Comparison of ENCODE assay signal across 10 cellular contexts in genomic region chr2:101463885-101464653, GRCh38. TPM values are rescaled to one million over a fixed set of nuclear protein-coding genes. Genes with fewer than 3 reads are reported as not detected.
DNase-seq lines count a peak whose midpoint lies in the region; ATAC-seq and TF ChIP-seq lines count a peak whose summit lies in the region.
"Had no signal": no experiment of that assay in that cellular context is flagged by ENCODE, and none has a peak within 500 bp of the region (broad histone marks: within the 10 kb centered on the region; RNA-seq: fewer than 3 reads in every experiment).

No MANE protein-coding gene starts in this region.

- H3K4me3 ChIP-seq in cardiac fibroblast (replicated peaks in 1 of 2; ENCODE audit: low read depth in 2 of 2, low read length in 2 of 2) = no peak overlapping the region
- no peak overlapping the region for H3K4me3 ChIP-seq in mesenchymal stem cell (ENCODE audit: insufficient read depth in 1 of 2, low read depth in 1 of 2, low read length in 2 of 2)
- H3K4me3 ChIP-seq in mucosa of descending colon = no peak overlapping the region
- no peak overlapping the region for H3K4me3 ChIP-seq in Peyer's patch

- H3K14ac ChIP-seq in mesenchymal stem cell (ENCODE audit: low read length in 2 of 2) = no peak overlapping the region

- WGBS in mesenchymal stem cell = 45% methylated on average over 5 of the region's 11 CpGs

- H3K79me1 ChIP-seq in mesenchymal stem cell (replicated peaks; ENCODE audit: low read length, poor library complexity, severe bottlenecking) = no peaks in the 10 kb centered on the region

- H3K18ac ChIP-seq in mesenchymal stem cell (ENCODE audit: low read depth in 1 of 2, low read length in 2 of 2) = peak overlapping the region; percentile 88 to 97

- H3K9me3 ChIP-seq in mesenchymal stem cell (ENCODE audit: control insufficient read depth, low read length) = no peaks in the 10 kb centered on the region
- no peaks in the 10 kb centered on the region for H3K9me3 ChIP-seq in mucosa of descending colon
- no peaks in the 10 kb centered on the region for H3K9me3 ChIP-seq in Peyer's patch

- H2BK5ac ChIP-seq in mesenchymal stem cell (ENCODE audit: low read depth, low read length, poor library complexity, severe bottlenecking) = no peak overlapping the region

- peak overlapping the region; percentile 98 for H4K91ac ChIP-seq in mesenchymal stem cell (ENCODE audit: low read length)

- no peak for TF ChIP-seq POLR2A in Peyer's patch (IDR thresholded peaks at IDR 0.05)

- no peaks in the 10 kb centered on the region for H3K27me3 ChIP-seq in mesenchymal stem cell (ENCODE audit: control insufficient read depth in 1 of 2, insufficient read depth in 1 of 2, low read length in 2 of 2)
- no peaks in the 10 kb centered on the region for H3K27me3 ChIP-seq in Peyer's patch

- peak overlapping the region; percentile 76 for H3K9ac ChIP-seq in mesenchymal stem cell (ENCODE audit: low read length)

- H2BK15ac ChIP-seq in mesenchymal stem cell (ENCODE audit: low read depth, poor library complexity, severe bottlenecking) = peak overlapping the region; percentile 98

- peak overlapping the region; percentile 73 for H4K8ac ChIP-seq in mesenchymal stem cell (ENCODE audit: low read length)

- H3K27ac ChIP-seq in mesenchymal stem cell (ENCODE audit: low read length, poor library complexity, severe bottlenecking) = no peak overlapping the region
- H3K27ac ChIP-seq in Peyer's patch = no peak overlapping the region

- no peak overlapping the region for H3K23ac ChIP-seq in mesenchymal stem cell (ENCODE audit: low read length in 2 of 2)

- no peak overlapping the region for H2AK5ac ChIP-seq in mesenchymal stem cell (ENCODE audit: low read length, severe bottlenecking)

- H3K4ac ChIP-seq in mesenchymal stem cell (ENCODE audit: low read depth in 1 of 2, low read length in 2 of 2) = peak overlapping the region in 1 of 2 experiments; percentile 83

- ATAC-seq in mucosa of descending colon = no peak
- ATAC-seq: activated T-cell treated with anti-CD3 and anti-CD28 coated beads, Interleukin-2, amount 50 U/mL, for 4 hours had no signal

- intact Hi-C loops in mucosa of descending colon (cut with DNase I, micrococcal nuclease) = no loop called here

- peak overlapping the region; percentile 29 to 37 for H2BK12ac ChIP-seq in mesenchymal stem cell (ENCODE audit: low read length in 2 of 2)

- H3K36me3 ChIP-seq in mesenchymal stem cell (ENCODE audit: control insufficient read depth in 1 of 2, insufficient read depth in 2 of 2, low read depth in 1 of 2, low read length in 2 of 2) = peaks cover 0 to 92% of the 10 kb centered on the region in 2 experiments
- no peaks in the 10 kb centered on the region for H3K36me3 ChIP-seq in mucosa of descending colon (ENCODE audit: low read depth)
- H3K36me3 ChIP-seq in Peyer's patch = no peaks in the 10 kb centered on the region

- H2BK120ac ChIP-seq in mesenchymal stem cell (ENCODE audit: low read depth, low read length) = peak overlapping the region; percentile 56

- TF ChIP-seq CTCF in cardiac fibroblast (IDR thresholded peaks at IDR 0.05; ENCODE audit: low read depth, low read length) (no peak), mucosa of descending colon (IDR thresholded peaks at IDR 0.05) (no peak), Peyer's patch (IDR thresholded peaks at IDR 0.05) (no peak)

- H3K4me1 ChIP-seq in mesenchymal stem cell (ENCODE audit: control insufficient read depth, insufficient read depth, low read depth, low read length) (peaks cover 4% of the 10 kb centered on the region), mucosa of descending colon (ENCODE audit: low read depth) (no peaks in the 10 kb centered on the region), Peyer's patch (no peaks in the 10 kb centered on the region)

- no peak overlapping the region for H2AFZ ChIP-seq in mesenchymal stem cell (ENCODE audit: low read depth, low read length)

- DNase-seq in AML-193 (lab: John Stamatoyannopoulos, UW) = peak; percentile 70 to 73
- DNase-seq in LHCN-M2 (ENCODE audit: low read depth) = peak; percentile 100
- DNase-seq in cardiac fibroblast (ENCODE audit: low read depth in 2 of 2) = peak; percentile 98 to 99
- DNase-seq in mesenchymal stem cell = peak; percentile 93
- no peak for DNase-seq in mucosa of descending colon
- no peak for DNase-seq in NCI-H2227 (lab: John Stamatoyannopoulos, UW; ENCODE audit: unreplicated experiment)
- DNase-seq in Peyer's patch = no peak
- no peak for DNase-seq in hypothalamus (lab: John Stamatoyannopoulos, UW)
- DNase-seq: activated T-cell treated with anti-CD3 and anti-CD28 coated beads, Interleukin-2, amount 50 U/mL, for 4 hours had no signal

- H3K4me2 ChIP-seq in mesenchymal stem cell (ENCODE audit: low read length, poor library complexity, severe bottlenecking) = no peak overlapping the region

RNA-seq across cellular contexts. Expression of gene RFX8, which starts 10.8 kb away (rescaled TPM):
- total RNA-seq in LHCN-M2 (2014; rRNA removed) = 27.8 and 33.4 TPM in 2 replicates
- polyA plus RNA-seq in LHCN-M2 (2012) = 3.9 TPM
- polyA plus RNA-seq in mesenchymal stem cell (2013, experiment 1 of 2) = 0.55 TPM
- polyA plus RNA-seq in mesenchymal stem cell (2013, experiment 2 of 2) = 0.66 TPM
- not detected for total RNA-seq in mucosa of descending colon
- not detected for total RNA-seq in Peyer's patch
- total RNA-seq: activated T-cell treated with anti-CD3 and anti-CD28 coated beads, Interleukin-2, amount 50 U/mL, for 4 hours; G401 had no signal

Comparison
In these comparisons a context has a peak if more than half of its experiments do, and no peak if none do; other contexts are left out.
1. DNase-seq: peak in AML-193 (2 of 2), LHCN-M2 (single experiment), cardiac fibroblast (2 of 2) and mesenchymal stem cell (single experiment); none in mucosa of descending colon (0 of 3), NCI-H2227 (single experiment), Peyer's patch (0 of 3) and hypothalamus (0 of 51).
2. RNA of gene RFX8, which starts 10.8 kb away (total RNA-seq): 27.8 to 33.4 TPM in LHCN-M2; not detected in mucosa of descending colon and not detected in Peyer's patch; every median in the first group is over 10 times any median in the second.